8 cellular contexts compared by ENCODE assay signal in genomic region chr11:65860278-65861164, GRCh38. TPM values are rescaled to one million over a fixed set of nuclear protein-coding genes. Genes with fewer than 3 reads are reported as not detected.
DNase-seq lines count a peak whose midpoint lies in the region; ATAC-seq and FAIRE-seq lines count a peak whose summit lies in the region.

Gene MUS81, plus strand, starts transcription at chr11:65860433. Its CDS starts 321 bp downstream, at chr11:65860754.

- peak within 1 kb of the TSS; percentile 87 to 97 for H3K4me3 ChIP-seq in muscle layer of duodenum (ENCODE audit: low read depth in 1 of 2, low read length in 2 of 2)

- peak; percentile 62 for ATAC-seq in esophagus mucosa

- H3K4me1 ChIP-seq in muscle layer of duodenum (ENCODE audit: control insufficient read depth in 1 of 2, insufficient read depth in 2 of 2, low read length in 2 of 2), result peaks cover 0 to 36% of the 10 kb centered on the region in 2 donors

- DNase-seq in AML-193 (lab: John Stamatoyannopoulos, UW) (peak; percentile 93 to 96), GM19240 (ENCODE audit: insufficient read length, low spot score) (peak; percentile 87), Kasumi-1 (lab: John Stamatoyannopoulos, UW) (peak; percentile 98 to 99), RCC 7860 (ENCODE audit: low spot score) (peak; percentile 94)
- peak; percentile 98 for DNase-seq in activated T-cell treated with anti-CD3 and anti-CD28 coated beads, Interleukin-2, amount 50 U/mL, for 48 hours
- peak; percentile 96 for DNase-seq in stimulated activated CD8-positive, alpha-beta memory T cell treated with anti-CD3 and anti-CD28 coated beads, Interleukin-7, amount 100 ng/mL, for 24 hours (ENCODE audit: low read depth)

- peak; percentile 65 for FAIRE-seq in RCC 7860 (lab: Jason Lieb, UNC)

- no peaks in the 10 kb centered on the region for H3K27me3 ChIP-seq in muscle layer of duodenum (ENCODE audit: low read depth, low read length)

- H3K9me3 ChIP-seq in muscle layer of duodenum (ENCODE audit: control insufficient read depth in 1 of 2, low read length in 2 of 2), result no peaks in the 10 kb centered on the region

- H3K36me3 ChIP-seq in muscle layer of duodenum (ENCODE audit: control insufficient read depth in 1 of 2, insufficient read depth in 2 of 2, low read length in 2 of 2), result peaks cover 19 to 59% of the 10 kb centered on the region in 2 donors

- peak within 1 kb of the TSS; percentile 96 for H3K27ac ChIP-seq in muscle layer of duodenum (ENCODE audit: low read length)

RNA-seq across cellular contexts. Expression of gene MUS81, which starts in this region (rescaled TPM):
- total RNA-seq in esophagus mucosa, result 20.4 TPM

Comparison
In these comparisons a context has a peak if more than half of its experiments do, and no peak if none do; other contexts are left out.
1. Peak in every context shown above with its lines: DNase-seq, ATAC-seq, H3K4me3 ChIP-seq and H3K27ac ChIP-seq.